ENCODE assay signal across 11 cellular contexts in the genomic region with DNA sequence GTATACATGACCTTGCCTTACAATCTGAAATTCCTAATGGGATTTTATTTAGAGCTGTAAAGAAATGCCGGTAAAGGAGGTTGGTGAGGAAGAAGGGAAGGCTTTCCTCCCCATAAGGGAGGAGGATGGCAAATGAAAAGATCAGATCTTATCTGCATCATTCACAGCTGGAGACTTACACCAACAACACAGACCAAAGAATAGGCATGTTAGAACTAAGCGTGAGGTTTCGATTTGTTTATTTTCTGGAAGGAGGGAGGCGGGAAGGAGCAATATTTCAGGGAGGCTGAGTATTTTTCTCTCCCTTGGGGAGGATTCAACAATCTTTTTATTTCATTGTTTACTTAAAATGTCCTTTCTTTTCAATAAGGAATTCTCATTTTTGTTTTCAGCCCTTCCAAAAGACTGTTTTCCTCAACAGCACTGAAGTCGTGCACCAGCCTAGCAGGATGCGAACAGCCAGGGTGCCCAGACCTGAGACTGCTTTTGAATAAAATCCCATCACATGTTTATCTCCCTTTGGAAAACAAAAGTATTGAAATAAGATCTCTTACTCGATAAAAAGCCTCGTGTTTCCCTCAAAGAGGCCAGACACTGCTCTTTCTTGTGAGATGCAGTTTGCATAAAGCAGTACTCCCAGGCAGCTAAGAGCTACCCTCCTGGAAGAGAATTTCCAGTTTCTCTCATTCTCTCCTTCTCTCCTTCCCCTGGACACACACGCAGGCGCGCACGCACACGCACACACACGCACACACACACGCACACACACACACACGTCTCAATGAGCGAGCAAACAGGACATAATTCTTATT.
DNase-seq lines count a peak whose midpoint lies in the region; ATAC-seq and TF ChIP-seq lines count a peak whose summit lies in the region.
"Had no signal": no experiment of that assay in that cellular context is flagged by ENCODE, and none has a peak within 500 bp of the region (broad histone marks: within the 10 kb centered on the region; RNA-seq: fewer than 3 reads in every experiment).

No MANE protein-coding gene starts in this region.

- H3K4me1 ChIP-seq in heart left ventricle (peaks cover 0 to 31% (median 15%) of the 10 kb centered on the region in 12 donors), breast epithelium (no peaks in the 10 kb centered on the region), uterus (peaks cover 0 to 5% of the 10 kb centered on the region in 2 donors)

- TF ChIP-seq CTCF in heart left ventricle (IDR thresholded peaks at IDR 0.05) (no peak), breast epithelium (IDR thresholded peaks at IDR 0.05) (no peak), uterus (IDR thresholded peaks at IDR 0.05) (no peak)

- intact Hi-C loops in heart left ventricle (cut with DNase I) (no loop called here), Right ventricle myocardium inferior (cut with DNase I) (no loop called here), breast epithelium (cut with DNase I; ENCODE audit: low total_unique reads) (loop anchor here (10.0 kb wide), 1 partner anchor 73 kb away; no protein-coding TSS in a partner anchor), uterus (cut with DNase I; ENCODE audit: low total_unique reads) (loop anchor here (10.0 kb wide), 1 partner anchor 167 kb away; no protein-coding TSS in a partner anchor)

- H3K27ac ChIP-seq in heart left ventricle (peak overlapping the region in 5 of 12 donors; percentile 1 to 40 (median 26)), breast epithelium (peak overlapping the region; percentile 51 to 79), uterus (peak overlapping the region; percentile 71 to 91)

- H3K36me3 ChIP-seq in heart left ventricle, result no peaks in the 10 kb centered on the region
- H3K36me3 ChIP-seq in breast epithelium, result no peaks in the 10 kb centered on the region
- no peaks in the 10 kb centered on the region for H3K36me3 ChIP-seq in uterus

- H3K4me3 ChIP-seq in heart left ventricle (peak overlapping the region in 9 of 12 donors; percentile 7 to 37 (median 33)), breast epithelium (peak overlapping the region; percentile 35 to 63 (median 38)), uterus (peak overlapping the region; percentile 30 to 41)

- DNase-seq in heart left ventricle, result no peak
- DNase-seq in Right ventricle myocardium inferior (ENCODE audit: missing footprints), result no peak
- DNase-seq in breast epithelium (ENCODE audit: low spot score in 2 of 2), result no peak
- DNase-seq in midbrain (lab: John Stamatoyannopoulos, UW), result peak; percentile 47
- no peak for DNase-seq in uterus
- DNase-seq in activated CD4-positive, alpha-beta T cell treated with anti-CD3 and anti-CD28 coated beads for 4 hours, result no peak
- no peak for DNase-seq in epidermal melanocyte (ENCODE audit: insufficient read length, low spot score)
- DNase-seq in ecto neural progenitor cell (ENCODE audit: low spot score), result no peak
- DNase-seq: Calu3, H7, NCI-H82 had no signal

- H3K27me3 ChIP-seq in heart left ventricle, result no peaks in the 10 kb centered on the region
- no peaks in the 10 kb centered on the region for H3K27me3 ChIP-seq in breast epithelium
- no peaks in the 10 kb centered on the region for H3K27me3 ChIP-seq in uterus

- WGBS in heart left ventricle, 4 donors, result 39 to 63% (median 50%) methylated on average over 17 of the region's 17 CpGs

- peaks cover 0 to 5% (median 0%) of the 10 kb centered on the region in 12 donors for H3K9me3 ChIP-seq in heart left ventricle
- no peaks in the 10 kb centered on the region for H3K9me3 ChIP-seq in breast epithelium
- no peaks in the 10 kb centered on the region for H3K9me3 ChIP-seq in uterus

- ATAC-seq in heart left ventricle (peak in 1 of 4 donors; percentile 28), Right ventricle myocardium inferior (no peak)

- TF ChIP-seq POLR2A in heart left ventricle (IDR thresholded peaks at IDR 0.05) (no peak), breast epithelium (IDR thresholded peaks at IDR 0.05) (no peak), uterus (IDR thresholded peaks at IDR 0.05) (no peak)

Comparison
In these comparisons a context has a peak if more than half of its experiments do, and no peak if none do; other contexts are left out.
1. intact Hi-C loops: an anchor here in breast epithelium (10.0 kb wide) and uterus (10.0 kb wide); none called in heart left ventricle and Right ventricle myocardium inferior.